Comparison of ENCODE assay signal across 17 cellular contexts in genomic region chr3:56202997-56203396, GRCh38.
DNase-seq lines count a peak whose midpoint lies in the region; TF ChIP-seq lines count a peak whose summit lies in the region.
"Had no signal": no experiment of that assay in that cellular context is flagged by ENCODE, and none has a peak within 500 bp of the region (broad histone marks: within the 10 kb centered on the region; RNA-seq: fewer than 3 reads in every experiment).

No MANE protein-coding gene starts in this region.

- CTCF ChIA-PET in SK-N-SH (lab: Yijun Ruan, JAX), result interaction anchor here (1.2 kb wide), 1 partner anchor 47 kb away, joined by 4 read pairs; no protein-coding TSS in a partner anchor

- DNase-seq in NCI-H82 (lab: John Stamatoyannopoulos, UW), result peak; percentile 27
- DNase-seq in NCI-H82 treated with DMSO at 0.1 percent for 48 hours (lab: John Stamatoyannopoulos, UW; ENCODE audit: unreplicated experiment), result no peak
- DNase-seq in SK-N-SH, result peak; percentile 10
- DNase-seq in NCI-H1048 (lab: John Stamatoyannopoulos, UW), result no peak
- DNase-seq in trophoblast cell, result no peak
- DNase-seq: AML-193; Caco-2; Calu3; CD4-positive, alpha-beta T cell; CD8-positive, alpha-beta T cell; DMS79 treated with DMSO at 0.1 percent for 48 hours; GF-D8 had no signal

- H3K9me3 ChIP-seq in SK-N-SH (no peaks in the 10 kb centered on the region), trophoblast cell (ENCODE audit: insufficient read depth, low read depth, low read length) (no peaks in the 10 kb centered on the region)
- H3K9me3 ChIP-seq: A549; BLaER1 treated with 17β-estradiol and CSF1 and Interleukin-3, amounts not matched to agents 10 nM and 100 nM; Caco-2 had no signal

- H2AFZ ChIP-seq in KMS-11 (ENCODE audit: low read depth) (no peak overlapping the region), SK-N-SH (ENCODE audit: low read depth) (no peak overlapping the region), trophoblast cell (ENCODE audit: insufficient read depth, low read length, poor library complexity) (no peak overlapping the region)

- no peak overlapping the region for H2BK5ac ChIP-seq in trophoblast cell (ENCODE audit: low read depth, low read length, poor library complexity)

- H3K9ac ChIP-seq in KMS-11 (no peak overlapping the region), SK-N-SH (no peak overlapping the region), trophoblast cell (ENCODE audit: low read length) (no peak overlapping the region)
- H3K9ac ChIP-seq: BLaER1 treated with 17β-estradiol and CSF1 and Interleukin-3, amounts not matched to agents 10 nM and 100 nM had no signal

- H4K20me1 ChIP-seq in KMS-11 (ENCODE audit: insufficient read depth) (no peaks in the 10 kb centered on the region), SK-N-SH (ENCODE audit: insufficient read depth) (no peaks in the 10 kb centered on the region)
- H4K20me1 ChIP-seq: BLaER1 treated with 17β-estradiol and CSF1 and Interleukin-3, amounts not matched to agents 10 nM and 100 nM had no signal

- no peak overlapping the region for H3K4me3 ChIP-seq in KMS-11 (IDR thresholded peaks at IDR 0.05; ENCODE audit: insufficient read depth, low read depth, low read length)
- no peak overlapping the region for H3K4me3 ChIP-seq in SK-N-SH (ENCODE audit: low read depth in 2 of 2, low read length in 1 of 2)
- H3K4me3 ChIP-seq in trophoblast cell (ENCODE audit: low read depth, low read length), result no peak overlapping the region
- H3K4me3 ChIP-seq: A549; BLaER1 treated with 17β-estradiol and CSF1 and Interleukin-3, amounts not matched to agents 10 nM and 100 nM had no signal

- H3K4me2 ChIP-seq in KMS-11, result peak overlapping the region; percentile 54; the same call in 1 of the 2 replicates
- H3K4me2 ChIP-seq in SK-N-SH, result no peak overlapping the region
- no peak overlapping the region for H3K4me2 ChIP-seq in trophoblast cell (ENCODE audit: low read length)
- H3K4me2 ChIP-seq: A549; BLaER1 treated with 17β-estradiol and CSF1 and Interleukin-3, amounts not matched to agents 10 nM and 100 nM had no signal

- peaks cover 53% of the 10 kb centered on the region for H3K4me1 ChIP-seq in KMS-11 (ENCODE audit: low read depth, poor library complexity, severe bottlenecking)
- H3K4me1 ChIP-seq in SK-N-SH (ENCODE audit: control insufficient read depth in 1 of 2, insufficient read depth in 2 of 2, low read depth in 1 of 2, low read length in 1 of 2), result no peaks in the 10 kb centered on the region
- H3K4me1 ChIP-seq in trophoblast cell (ENCODE audit: control insufficient read depth in 1 of 2, insufficient read depth in 2 of 2, low read length in 2 of 2), result no peaks in the 10 kb centered on the region
- H3K4me1 ChIP-seq: A549; BLaER1 treated with 17β-estradiol and CSF1 and Interleukin-3, amounts not matched to agents 10 nM and 100 nM; Caco-2 had no signal

- H3K18ac ChIP-seq in trophoblast cell (ENCODE audit: low read length), result no peak overlapping the region

- POLR2A ChIA-PET in SK-N-SH (lab: Yijun Ruan, JAX), result no interaction called here

- no peak for TF ChIP-seq RAD21 in SK-N-SH (IDR thresholded peaks at IDR 0.05; ENCODE audit: low read length)

- H3K14ac ChIP-seq in trophoblast cell (ENCODE audit: low read length), result no peak overlapping the region

- no peak overlapping the region for H4K91ac ChIP-seq in trophoblast cell (ENCODE audit: low read depth, low read length)

- no peak overlapping the region for H2BK120ac ChIP-seq in trophoblast cell (ENCODE audit: insufficient read depth, low read length, poor library complexity)

- TF ChIP-seq CTCF in KMS-11 (conservative IDR thresholded peaks at IDR 0.05; ENCODE audit: low read depth, low read length), result no peak
- no peak for TF ChIP-seq CTCF in SK-N-SH (IDR thresholded peaks at IDR 0.05)

- H3K27me3 ChIP-seq in KMS-11 (ENCODE audit: insufficient read depth, low read depth), result no peaks in the 10 kb centered on the region
- H3K27me3 ChIP-seq in SK-N-SH (ENCODE audit: insufficient read depth), result no peaks in the 10 kb centered on the region
- no peaks in the 10 kb centered on the region for H3K27me3 ChIP-seq in trophoblast cell (ENCODE audit: insufficient read depth, low read length)
- H3K27me3 ChIP-seq: BLaER1 treated with 17β-estradiol and CSF1 and Interleukin-3, amounts not matched to agents 10 nM and 100 nM had no signal

- H3K27ac ChIP-seq in KMS-11 (peak overlapping the region; percentile 99; the same call in 1 of the 2 replicates), SK-N-SH (ENCODE audit: low read depth in 2 of 2, low read length in 1 of 2) (no peak overlapping the region), trophoblast cell (ENCODE audit: low read depth, low read length) (no peak overlapping the region)
- H3K27ac ChIP-seq: 22Rv1; A549; BLaER1 treated with 17β-estradiol and CSF1 and Interleukin-3, amounts not matched to agents 10 nM and 100 nM; C4-2B had no signal

- WGBS in SK-N-SH (ENCODE audit: low lambda C conversion rate), result 20% methylated on average over 4 of the region's 4 CpGs
- no CpG with 5 or more reads among the region's 4 CpGs for WGBS in trophoblast cell (ENCODE audit: extremely low coverage, insufficient coverage, insufficient read length)

- H3K23ac ChIP-seq in trophoblast cell (ENCODE audit: low read length), result no peak overlapping the region

- no peaks in the 10 kb centered on the region for H3K79me2 ChIP-seq in KMS-11 (ENCODE audit: insufficient read depth, low read depth)
- no peaks in the 10 kb centered on the region for H3K79me2 ChIP-seq in SK-N-SH (ENCODE audit: insufficient read depth)
- no peaks in the 10 kb centered on the region for H3K79me2 ChIP-seq in trophoblast cell (ENCODE audit: control insufficient read depth, insufficient read depth, low read length, poor library complexity)

- no peaks in the 10 kb centered on the region for H3K79me1 ChIP-seq in trophoblast cell (ENCODE audit: low read length)

- no peak overlapping the region for H3K4ac ChIP-seq in trophoblast cell (ENCODE audit: low read depth, low read length)

- H2BK12ac ChIP-seq in trophoblast cell (ENCODE audit: low read length), result no peak overlapping the region

- no peak overlapping the region for H2AK5ac ChIP-seq in trophoblast cell (ENCODE audit: low read length)

- peak in 1 of 2 experiments; percentile 55; a peak in 1 of 4 replicates for TF ChIP-seq EP300 in SK-N-SH (IDR thresholded peaks at IDR 0.05; ENCODE audit: borderline replicate concordance in 1 of 2, low read depth in 1 of 2, low read length in 1 of 2)

- H3K9me2 ChIP-seq in SK-N-SH, result no peaks in the 10 kb centered on the region

- no peaks in the 10 kb centered on the region for H3F3A ChIP-seq in SK-N-SH (replicated peaks; ENCODE audit: insufficient read depth)

- H4K8ac ChIP-seq in trophoblast cell (ENCODE audit: low read depth, low read length), result no peak overlapping the region

- no peak overlapping the region for H4K12ac ChIP-seq in trophoblast cell (ENCODE audit: low read depth, low read length)

- H3K36me3 ChIP-seq in KMS-11 (ENCODE audit: insufficient read depth) (no peaks in the 10 kb centered on the region), SK-N-SH (replicated peaks in 1 of 2; ENCODE audit: control insufficient read depth in 1 of 2, insufficient read depth in 2 of 2, low read length in 1 of 2) (no peaks in the 10 kb centered on the region), trophoblast cell (ENCODE audit: control insufficient read depth in 1 of 2, insufficient read depth in 2 of 2, low read length in 2 of 2) (no peaks in the 10 kb centered on the region)
- H3K36me3 ChIP-seq: BLaER1 treated with 17β-estradiol and CSF1 and Interleukin-3, amounts not matched to agents 10 nM and 100 nM had no signal

TF ChIP-seq in SK-N-SH, 30 proteins besides CTCF, POLR2A, EP300 and RAD21:
- TF ChIP-seq PBX3 (IDR thresholded peaks at IDR 0.05) (0 out of 2 replicates have a peak, but pooled peaks have one; percentile 16), EZH2phosphoT487 (IDR thresholded peaks at IDR 0.05; ENCODE audit: borderline replicate concordance, low read depth) (no peak), GATA2 (CRISPR knock-in tag; IDR thresholded peaks at IDR 0.05) (peak; percentile 57)

Comparison
In these comparisons a context has a peak if more than half of its experiments do, and no peak if none do; other contexts are left out.
1. DNase-seq: peak in NCI-H82 (single experiment) and SK-N-SH (single experiment); none in NCI-H82 treated with DMSO at 0.1 percent for 48 hours (single experiment), NCI-H1048 (single experiment) and trophoblast cell (0 of 2).